28 cellular contexts compared by ENCODE assay signal in genomic region chr10:28349892-28350291, GRCh38.
"Had no signal": no experiment of that assay in that cellular context is flagged by ENCODE, and none has a peak within 500 bp of the region (broad histone marks: within the 10 kb centered on the region; RNA-seq: fewer than 3 reads in every experiment).

No MANE protein-coding gene starts in this region.

- FAIRE-seq: colon, endometrium, endothelial cell of umbilical vein had no signal

- H2AFZ ChIP-seq: hepatocyte had no signal

- DNase-seq: colonic mucosa; cortex of kidney; dermis blood vessel endothelial cell; dorsolateral prefrontal cortex; effector CD4-positive, alpha-beta T cell; effector CD8-positive, alpha-beta T cell; effector memory CD4-positive, alpha-beta T cell; effector memory CD8-positive, alpha-beta T cell; endodermal cell; erythroblast; esophagus squamous epithelium; foreskin fibroblast; foreskin keratinocyte; foreskin melanocyte; gastrocnemius medialis; glutamatergic neuron; head of caudate nucleus; heart left ventricle; heart right ventricle had no signal

- H3K4me1 ChIP-seq: colonic mucosa, esophagus squamous epithelium, foreskin keratinocyte, gastrocnemius medialis, gastroesophageal sphincter, heart left ventricle, heart right ventricle had no signal

- H3K4me3 ChIP-seq: colonic mucosa, coronary artery, dorsolateral prefrontal cortex, esophagus squamous epithelium, gastrocnemius medialis, gastroesophageal sphincter, heart left ventricle, heart right ventricle, hepatocyte had no signal

- H3K79me2 ChIP-seq: hepatocyte had no signal

- H3K27me3 Mint-ChIP-seq: dendritic cell treated with granulocyte-macrophage colony-stimulating factor and Interleukin-4, amounts not matched to agents 40 ng/mL and 50 ng/mL, for 4 days; effector memory CD8-positive, alpha-beta T cell had no signal

- H3K27me3 ChIP-seq: colonic mucosa, esophagus squamous epithelium, gastrocnemius medialis, gastroesophageal sphincter, heart left ventricle, heart right ventricle, hepatocyte had no signal

- H3K4me3 Mint-ChIP-seq: dendritic cell treated with granulocyte-macrophage colony-stimulating factor and Interleukin-4, amounts not matched to agents 40 ng/mL and 50 ng/mL, for 4 days; effector memory CD8-positive, alpha-beta T cell; endodermal cell had no signal

- H3K27ac ChIP-seq: colonic mucosa, coronary artery, dorsolateral prefrontal cortex, epithelial cell of prostate, esophagus squamous epithelium, foreskin keratinocyte, gastrocnemius medialis, gastroesophageal sphincter, heart left ventricle, heart right ventricle, hepatocyte had no signal

- H3K4me2 ChIP-seq: hepatocyte had no signal

- H3K27ac Mint-ChIP-seq: dendritic cell treated with granulocyte-macrophage colony-stimulating factor and Interleukin-4, amounts not matched to agents 40 ng/mL and 50 ng/mL, for 4 days; effector memory CD8-positive, alpha-beta T cell; endodermal cell had no signal

- H3K36me3 ChIP-seq: colonic mucosa, esophagus squamous epithelium, gastrocnemius medialis, gastroesophageal sphincter, heart left ventricle, heart right ventricle had no signal

- ATAC-seq: effector memory CD8-positive, alpha-beta T cell; esophagus mucosa; foreskin keratinocyte; gastrocnemius medialis; gastroesophageal sphincter; heart left ventricle; heart right ventricle had no signal

- H3K9me3 ChIP-seq: colonic mucosa, esophagus squamous epithelium, gastrocnemius medialis, gastroesophageal sphincter had no signal
